In genomic region chr1:19089524-19089923, GRCh38 we compare ENCODE assay signal across 20 cellular contexts.
"Had no signal": no experiment of that assay in that cellular context is flagged by ENCODE, and none has a peak within 500 bp of the region (broad histone marks: within the 10 kb centered on the region; RNA-seq: fewer than 3 reads in every experiment).

No MANE protein-coding gene starts in this region.

- H3K27ac ChIP-seq: adrenal gland, breast epithelium, heart right ventricle, left lung, neutrophil, pancreas had no signal

- H3K4me3 ChIP-seq: adrenal gland, breast epithelium, heart right ventricle, left lung, pancreas, sigmoid colon had no signal

- H3K27ac Mint-ChIP-seq: activated CD4-positive, alpha-beta T cell treated with anti-CD3 and anti-CD28 coated beads, Interleukin-2, amount 10 ng/mL, durations not matched to agents 7 days and 5 days; activated naive CD4-positive, alpha-beta T cell treated with anti-CD3 and anti-CD28 coated beads, Interleukin-2, amount 10 ng/mL, durations not matched to agents 7 days and 5 days; mesothelial cell of epicardium had no signal

- H3K9me3 ChIP-seq: adrenal gland, breast epithelium, heart right ventricle, left lung, neutrophil, pancreas, sigmoid colon had no signal

- H3K4me3 Mint-ChIP-seq: activated CD4-positive, alpha-beta T cell treated with anti-CD3 and anti-CD28 coated beads, Interleukin-2, amount 10 ng/mL, durations not matched to agents 7 days and 5 days; activated naive CD4-positive, alpha-beta T cell treated with anti-CD3 and anti-CD28 coated beads, Interleukin-2, amount 10 ng/mL, durations not matched to agents 7 days and 5 days; mesothelial cell of epicardium; natural killer cell treated with Interleukin-12 subunit alpha and Interleukin-12 subunit beta and Interleukin-15 and Interleukin-18, amount 100 ng/mL, for 72 hours had no signal

- H3K4me1 Mint-ChIP-seq: activated naive CD4-positive, alpha-beta T cell treated with anti-CD3 and anti-CD28 coated beads, Interleukin-2, amount 10 ng/mL, durations not matched to agents 7 days and 5 days had no signal

- H3K27me3 ChIP-seq: adrenal gland, breast epithelium, heart right ventricle, left lung, neutrophil, pancreas, sigmoid colon had no signal

- DNase-seq: activated CD4-positive, alpha-beta T cell treated with anti-CD3 and anti-CD28 coated beads, Interleukin-2, amount 10 ng/mL, durations not matched to agents 7 days and 5 days; activated CD4-positive, CD25-positive, alpha-beta regulatory T cell; activated CD8-positive, alpha-beta memory T cell treated with anti-CD3 and anti-CD28 coated beads for 24 hours; activated CD8-positive, alpha-beta memory T cell treated with anti-CD3 and anti-CD28 coated beads, Interleukin-2, amount 50 U/mL, for 48 hours; activated naive CD4-positive, alpha-beta T cell treated with anti-CD3 and anti-CD28 coated beads, Interleukin-2, amount 10 ng/mL, durations not matched to agents 7 days and 5 days; adrenal gland; effector CD4-positive, alpha-beta T cell; heart right ventricle; left lung; pancreas; sigmoid colon; stimulated activated naive CD4-positive, alpha-beta T cell; substantia nigra; SW 1271; trophoblast cell had no signal

- ATAC-seq: esophagus mucosa, heart right ventricle, left lung, pancreas had no signal

- H3K9me3 Mint-ChIP-seq: activated CD4-positive, alpha-beta T cell treated with anti-CD3 and anti-CD28 coated beads, Interleukin-2, amount 10 ng/mL, durations not matched to agents 7 days and 5 days; activated naive CD4-positive, alpha-beta T cell treated with anti-CD3 and anti-CD28 coated beads, Interleukin-2, amount 10 ng/mL, durations not matched to agents 7 days and 5 days; mesothelial cell of epicardium; natural killer cell treated with Interleukin-12 subunit alpha and Interleukin-12 subunit beta and Interleukin-15 and Interleukin-18, amount 100 ng/mL, for 72 hours had no signal

- H3K27me3 Mint-ChIP-seq: activated CD4-positive, alpha-beta T cell treated with anti-CD3 and anti-CD28 coated beads, Interleukin-2, amount 10 ng/mL, durations not matched to agents 7 days and 5 days; activated naive CD4-positive, alpha-beta T cell treated with anti-CD3 and anti-CD28 coated beads, Interleukin-2, amount 10 ng/mL, durations not matched to agents 7 days and 5 days; natural killer cell treated with Interleukin-12 subunit alpha and Interleukin-12 subunit beta and Interleukin-15 and Interleukin-18, amount 100 ng/mL, for 72 hours had no signal

- H3K4me1 ChIP-seq: adrenal gland, breast epithelium had no signal
